ENCODE assay signal across 1 cellular context in genomic region chr1:100037665-100038400, GRCh38.
TF ChIP-seq lines count a peak whose summit lies in the region.

No MANE protein-coding gene starts in this region.

TF ChIP-seq in HepG2, 621 proteins besides CTCF, POLR2A, EP300 and RAD21 (continued from another document and continues in another):
- TF ChIP-seq, protein P1, sequence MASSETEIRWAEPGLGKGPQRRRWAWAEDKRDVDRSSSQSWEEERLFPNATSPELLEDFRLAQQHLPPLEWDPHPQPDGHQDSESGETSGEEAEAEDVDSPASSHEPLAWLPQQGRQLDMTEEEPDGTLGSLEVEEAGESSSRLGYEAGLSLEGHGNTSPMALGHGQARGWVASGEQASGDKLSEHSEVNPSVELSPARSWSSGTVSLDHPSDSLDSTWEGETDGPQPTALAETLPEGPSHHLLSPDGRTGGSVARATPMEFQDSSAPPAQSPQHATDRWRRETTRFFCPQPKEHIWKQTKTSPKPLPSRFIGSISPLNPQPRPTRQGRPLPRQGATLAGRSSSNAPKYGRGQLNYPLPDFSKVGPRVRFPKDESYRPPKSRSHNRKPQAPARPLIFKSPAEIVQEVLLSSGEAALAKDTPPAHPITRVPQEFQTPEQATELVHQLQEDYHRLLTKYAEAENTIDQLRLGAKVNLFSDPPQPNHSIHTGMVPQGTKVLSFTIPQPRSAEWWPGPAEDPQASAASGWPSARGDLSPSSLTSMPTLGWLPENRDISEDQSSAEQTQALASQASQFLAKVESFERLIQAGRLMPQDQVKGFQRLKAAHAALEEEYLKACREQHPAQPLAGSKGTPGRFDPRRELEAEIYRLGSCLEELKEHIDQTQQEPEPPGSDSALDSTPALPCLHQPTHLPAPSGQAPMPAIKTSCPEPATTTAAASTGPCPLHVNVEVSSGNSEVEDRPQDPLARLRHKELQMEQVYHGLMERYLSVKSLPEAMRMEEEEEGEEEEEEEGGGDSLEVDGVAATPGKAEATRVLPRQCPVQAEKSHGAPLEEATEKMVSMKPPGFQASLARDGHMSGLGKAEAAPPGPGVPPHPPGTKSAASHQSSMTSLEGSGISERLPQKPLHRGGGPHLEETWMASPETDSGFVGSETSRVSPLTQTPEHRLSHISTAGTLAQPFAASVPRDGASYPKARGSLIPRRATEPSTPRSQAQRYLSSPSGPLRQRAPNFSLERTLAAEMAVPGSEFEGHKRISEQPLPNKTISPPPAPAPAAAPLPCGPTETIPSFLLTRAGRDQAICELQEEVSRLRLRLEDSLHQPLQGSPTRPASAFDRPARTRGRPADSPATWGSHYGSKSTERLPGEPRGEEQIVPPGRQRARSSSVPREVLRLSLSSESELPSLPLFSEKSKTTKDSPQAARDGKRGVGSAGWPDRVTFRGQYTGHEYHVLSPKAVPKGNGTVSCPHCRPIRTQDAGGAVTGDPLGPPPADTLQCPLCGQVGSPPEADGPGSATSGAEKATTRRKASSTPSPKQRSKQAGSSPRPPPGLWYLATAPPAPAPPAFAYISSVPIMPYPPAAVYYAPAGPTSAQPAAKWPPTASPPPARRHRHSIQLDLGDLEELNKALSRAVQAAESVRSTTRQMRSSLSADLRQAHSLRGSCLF (CRISPR knock-in tag; IDR thresholded peaks at IDR 0.05; ENCODE audit: borderline replicate concordance): no peak
- TF ChIP-seq NFRKB (IDR thresholded peaks at IDR 0.05) (peak; percentile 52; the same call in 1 of the 2 replicates), STAT6 (CRISPR knock-in tag; IDR thresholded peaks at IDR 0.05; ENCODE audit: borderline replicate concordance) (no peak), HINFP (CRISPR knock-in tag; IDR thresholded peaks at IDR 0.05; ENCODE audit: low read depth) (no peak), MAF1 (CRISPR knock-in tag; IDR thresholded peaks at IDR 0.05; ENCODE audit: borderline replicate concordance) (no peak), ZNF136 (CRISPR knock-in tag; IDR thresholded peaks at IDR 0.05; ENCODE audit: low read depth) (no peak), ZNF333 (CRISPR knock-in tag; IDR thresholded peaks at IDR 0.05; ENCODE audit: borderline replicate concordance) (peak; percentile 92), SNRNP70 (IDR thresholded peaks at IDR 0.05; ENCODE audit: low read depth, low read length) (no peak), U2AF2 (IDR thresholded peaks at IDR 0.05; ENCODE audit: low read depth, low read length) (no peak)
- TF ChIP-seq, protein P2, sequence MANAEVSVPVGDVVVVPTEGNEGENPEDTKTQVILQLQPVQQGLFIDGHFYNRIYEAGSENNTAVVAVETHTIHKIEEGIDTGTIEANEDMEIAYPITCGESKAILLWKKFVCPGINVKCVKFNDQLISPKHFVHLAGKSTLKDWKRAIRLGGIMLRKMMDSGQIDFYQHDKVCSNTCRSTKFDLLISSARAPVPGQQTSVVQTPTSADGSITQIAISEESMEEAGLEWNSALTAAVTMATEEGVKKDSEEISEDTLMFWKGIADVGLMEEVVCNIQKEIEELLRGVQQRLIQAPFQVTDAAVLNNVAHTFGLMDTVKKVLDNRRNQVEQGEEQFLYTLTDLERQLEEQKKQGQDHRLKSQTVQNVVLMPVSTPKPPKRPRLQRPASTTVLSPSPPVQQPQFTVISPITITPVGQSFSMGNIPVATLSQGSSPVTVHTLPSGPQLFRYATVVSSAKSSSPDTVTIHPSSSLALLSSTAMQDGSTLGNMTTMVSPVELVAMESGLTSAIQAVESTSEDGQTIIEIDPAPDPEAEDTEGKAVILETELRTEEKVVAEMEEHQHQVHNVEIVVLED (CRISPR knock-in tag; IDR thresholded peaks at IDR 0.05; ENCODE audit: borderline replicate concordance): peak; percentile 75; the same call in 1 of the 2 replicates
- TF ChIP-seq, protein P3, sequence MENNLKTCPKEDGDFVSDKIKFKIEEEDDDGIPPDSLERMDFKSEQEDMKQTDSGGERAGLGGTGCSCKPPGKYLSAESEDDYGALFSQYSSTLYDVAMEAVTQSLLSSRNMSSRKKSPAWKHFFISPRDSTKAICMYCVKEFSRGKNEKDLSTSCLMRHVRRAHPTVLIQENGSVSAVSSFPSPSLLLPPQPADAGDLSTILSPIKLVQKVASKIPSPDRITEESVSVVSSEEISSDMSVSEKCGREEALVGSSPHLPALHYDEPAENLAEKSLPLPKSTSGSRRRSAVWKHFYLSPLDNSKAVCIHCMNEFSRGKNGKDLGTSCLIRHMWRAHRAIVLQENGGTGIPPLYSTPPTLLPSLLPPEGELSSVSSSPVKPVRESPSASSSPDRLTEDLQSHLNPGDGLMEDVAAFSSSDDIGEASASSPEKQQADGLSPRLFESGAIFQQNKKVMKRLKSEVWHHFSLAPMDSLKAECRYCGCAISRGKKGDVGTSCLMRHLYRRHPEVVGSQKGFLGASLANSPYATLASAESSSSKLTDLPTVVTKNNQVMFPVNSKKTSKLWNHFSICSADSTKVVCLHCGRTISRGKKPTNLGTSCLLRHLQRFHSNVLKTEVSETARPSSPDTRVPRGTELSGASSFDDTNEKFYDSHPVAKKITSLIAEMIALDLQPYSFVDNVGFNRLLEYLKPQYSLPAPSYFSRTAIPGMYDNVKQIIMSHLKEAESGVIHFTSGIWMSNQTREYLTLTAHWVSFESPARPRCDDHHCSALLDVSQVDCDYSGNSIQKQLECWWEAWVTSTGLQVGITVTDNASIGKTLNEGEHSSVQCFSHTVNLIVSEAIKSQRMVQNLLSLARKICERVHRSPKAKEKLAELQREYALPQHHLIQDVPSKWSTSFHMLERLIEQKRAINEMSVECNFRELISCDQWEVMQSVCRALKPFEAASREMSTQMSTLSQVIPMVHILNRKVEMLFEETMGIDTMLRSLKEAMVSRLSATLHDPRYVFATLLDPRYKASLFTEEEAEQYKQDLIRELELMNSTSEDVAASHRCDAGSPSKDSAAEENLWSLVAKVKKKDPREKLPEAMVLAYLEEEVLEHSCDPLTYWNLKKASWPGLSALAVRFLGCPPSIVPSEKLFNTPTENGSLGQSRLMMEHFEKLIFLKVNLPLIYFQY (CRISPR knock-in tag; IDR thresholded peaks at IDR 0.05; ENCODE audit: borderline replicate concordance): no peak
- TF ChIP-seq, protein P4, sequence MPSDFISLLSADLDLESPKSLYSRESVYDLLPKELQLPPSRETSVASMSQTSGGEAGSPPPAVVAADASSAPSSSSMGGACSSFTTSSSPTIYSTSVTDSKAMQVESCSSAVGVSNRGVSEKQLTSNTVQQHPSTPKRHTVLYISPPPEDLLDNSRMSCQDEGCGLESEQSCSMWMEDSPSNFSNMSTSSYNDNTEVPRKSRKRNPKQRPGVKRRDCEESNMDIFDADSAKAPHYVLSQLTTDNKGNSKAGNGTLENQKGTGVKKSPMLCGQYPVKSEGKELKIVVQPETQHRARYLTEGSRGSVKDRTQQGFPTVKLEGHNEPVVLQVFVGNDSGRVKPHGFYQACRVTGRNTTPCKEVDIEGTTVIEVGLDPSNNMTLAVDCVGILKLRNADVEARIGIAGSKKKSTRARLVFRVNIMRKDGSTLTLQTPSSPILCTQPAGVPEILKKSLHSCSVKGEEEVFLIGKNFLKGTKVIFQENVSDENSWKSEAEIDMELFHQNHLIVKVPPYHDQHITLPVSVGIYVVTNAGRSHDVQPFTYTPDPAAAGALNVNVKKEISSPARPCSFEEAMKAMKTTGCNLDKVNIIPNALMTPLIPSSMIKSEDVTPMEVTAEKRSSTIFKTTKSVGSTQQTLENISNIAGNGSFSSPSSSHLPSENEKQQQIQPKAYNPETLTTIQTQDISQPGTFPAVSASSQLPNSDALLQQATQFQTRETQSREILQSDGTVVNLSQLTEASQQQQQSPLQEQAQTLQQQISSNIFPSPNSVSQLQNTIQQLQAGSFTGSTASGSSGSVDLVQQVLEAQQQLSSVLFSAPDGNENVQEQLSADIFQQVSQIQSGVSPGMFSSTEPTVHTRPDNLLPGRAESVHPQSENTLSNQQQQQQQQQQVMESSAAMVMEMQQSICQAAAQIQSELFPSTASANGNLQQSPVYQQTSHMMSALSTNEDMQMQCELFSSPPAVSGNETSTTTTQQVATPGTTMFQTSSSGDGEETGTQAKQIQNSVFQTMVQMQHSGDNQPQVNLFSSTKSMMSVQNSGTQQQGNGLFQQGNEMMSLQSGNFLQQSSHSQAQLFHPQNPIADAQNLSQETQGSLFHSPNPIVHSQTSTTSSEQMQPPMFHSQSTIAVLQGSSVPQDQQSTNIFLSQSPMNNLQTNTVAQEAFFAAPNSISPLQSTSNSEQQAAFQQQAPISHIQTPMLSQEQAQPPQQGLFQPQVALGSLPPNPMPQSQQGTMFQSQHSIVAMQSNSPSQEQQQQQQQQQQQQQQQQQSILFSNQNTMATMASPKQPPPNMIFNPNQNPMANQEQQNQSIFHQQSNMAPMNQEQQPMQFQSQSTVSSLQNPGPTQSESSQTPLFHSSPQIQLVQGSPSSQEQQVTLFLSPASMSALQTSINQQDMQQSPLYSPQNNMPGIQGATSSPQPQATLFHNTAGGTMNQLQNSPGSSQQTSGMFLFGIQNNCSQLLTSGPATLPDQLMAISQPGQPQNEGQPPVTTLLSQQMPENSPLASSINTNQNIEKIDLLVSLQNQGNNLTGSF (CRISPR knock-in tag; IDR thresholded peaks at IDR 0.05): peak; percentile 67
- TF ChIP-seq, protein P5, sequence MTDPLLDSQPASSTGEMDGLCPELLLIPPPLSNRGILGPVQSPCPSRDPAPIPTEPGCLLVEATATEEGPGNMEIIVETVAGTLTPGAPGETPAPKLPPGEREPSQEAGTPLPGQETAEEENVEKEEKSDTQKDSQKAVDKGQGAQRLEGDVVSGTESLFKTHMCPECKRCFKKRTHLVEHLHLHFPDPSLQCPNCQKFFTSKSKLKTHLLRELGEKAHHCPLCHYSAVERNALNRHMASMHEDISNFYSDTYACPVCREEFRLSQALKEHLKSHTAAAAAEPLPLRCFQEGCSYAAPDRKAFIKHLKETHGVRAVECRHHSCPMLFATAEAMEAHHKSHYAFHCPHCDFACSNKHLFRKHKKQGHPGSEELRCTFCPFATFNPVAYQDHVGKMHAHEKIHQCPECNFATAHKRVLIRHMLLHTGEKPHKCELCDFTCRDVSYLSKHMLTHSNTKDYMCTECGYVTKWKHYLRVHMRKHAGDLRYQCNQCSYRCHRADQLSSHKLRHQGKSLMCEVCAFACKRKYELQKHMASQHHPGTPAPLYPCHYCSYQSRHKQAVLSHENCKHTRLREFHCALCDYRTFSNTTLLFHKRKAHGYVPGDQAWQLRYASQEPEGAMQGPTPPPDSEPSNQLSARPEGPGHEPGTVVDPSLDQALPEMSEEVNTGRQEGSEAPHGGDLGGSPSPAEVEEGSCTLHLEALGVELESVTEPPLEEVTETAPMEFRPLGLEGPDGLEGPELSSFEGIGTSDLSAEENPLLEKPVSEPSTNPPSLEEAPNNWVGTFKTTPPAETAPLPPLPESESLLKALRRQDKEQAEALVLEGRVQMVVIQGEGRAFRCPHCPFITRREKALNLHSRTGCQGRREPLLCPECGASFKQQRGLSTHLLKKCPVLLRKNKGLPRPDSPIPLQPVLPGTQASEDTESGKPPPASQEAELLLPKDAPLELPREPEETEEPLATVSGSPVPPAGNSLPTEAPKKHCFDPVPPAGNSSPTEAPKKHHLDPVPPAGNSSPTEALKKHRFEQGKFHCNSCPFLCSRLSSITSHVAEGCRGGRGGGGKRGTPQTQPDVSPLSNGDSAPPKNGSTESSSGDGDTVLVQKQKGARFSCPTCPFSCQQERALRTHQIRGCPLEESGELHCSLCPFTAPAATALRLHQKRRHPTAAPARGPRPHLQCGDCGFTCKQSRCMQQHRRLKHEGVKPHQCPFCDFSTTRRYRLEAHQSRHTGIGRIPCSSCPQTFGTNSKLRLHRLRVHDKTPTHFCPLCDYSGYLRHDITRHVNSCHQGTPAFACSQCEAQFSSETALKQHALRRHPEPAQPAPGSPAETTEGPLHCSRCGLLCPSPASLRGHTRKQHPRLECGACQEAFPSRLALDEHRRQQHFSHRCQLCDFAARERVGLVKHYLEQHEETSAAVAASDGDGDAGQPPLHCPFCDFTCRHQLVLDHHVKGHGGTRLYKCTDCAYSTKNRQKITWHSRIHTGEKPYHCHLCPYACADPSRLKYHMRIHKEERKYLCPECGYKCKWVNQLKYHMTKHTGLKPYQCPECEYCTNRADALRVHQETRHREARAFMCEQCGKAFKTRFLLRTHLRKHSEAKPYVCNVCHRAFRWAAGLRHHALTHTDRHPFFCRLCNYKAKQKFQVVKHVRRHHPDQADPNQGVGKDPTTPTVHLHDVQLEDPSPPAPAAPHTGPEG (CRISPR knock-in tag; IDR thresholded peaks at IDR 0.05): peak; percentile 53
- TF ChIP-seq, protein P6, sequence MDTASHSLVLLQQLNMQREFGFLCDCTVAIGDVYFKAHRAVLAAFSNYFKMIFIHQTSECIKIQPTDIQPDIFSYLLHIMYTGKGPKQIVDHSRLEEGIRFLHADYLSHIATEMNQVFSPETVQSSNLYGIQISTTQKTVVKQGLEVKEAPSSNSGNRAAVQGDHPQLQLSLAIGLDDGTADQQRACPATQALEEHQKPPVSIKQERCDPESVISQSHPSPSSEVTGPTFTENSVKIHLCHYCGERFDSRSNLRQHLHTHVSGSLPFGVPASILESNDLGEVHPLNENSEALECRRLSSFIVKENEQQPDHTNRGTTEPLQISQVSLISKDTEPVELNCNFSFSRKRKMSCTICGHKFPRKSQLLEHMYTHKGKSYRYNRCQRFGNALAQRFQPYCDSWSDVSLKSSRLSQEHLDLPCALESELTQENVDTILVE (CRISPR knock-in tag; IDR thresholded peaks at IDR 0.05): no peak
